7 cellular contexts compared by ENCODE assay signal in genomic region chr1:187073634-187074245, GRCh38.
DNase-seq lines count a peak whose midpoint lies in the region; ATAC-seq and TF ChIP-seq lines count a peak whose summit lies in the region.
"Not testable (repeated sequence)": the region's sequence is repeated elsewhere in the genome, so short reads cannot be mapped to it uniquely, and the experiment has no call there.

No MANE protein-coding gene starts in this region.

- H3K36me3 Mint-ChIP-seq in CD4-positive, alpha-beta T cell (ENCODE audit: low read depth); T-cell; activated CD8-positive, alpha-beta T cell treated with anti-CD3 and anti-CD28 coated beads for 36 hours (ENCODE audit: low read depth); activated naive CD4-positive, alpha-beta T cell treated with anti-CD3 and anti-CD28 coated beads, Interleukin-2, amount 10 ng/mL, durations not matched to agents 7 days and 5 days; central memory CD8-positive, alpha-beta T cell (ENCODE audit: insufficient read depth): not testable (repeated sequence)

- not testable (repeated sequence) for H3K9me3 ChIP-seq in CD4-positive, alpha-beta T cell (ENCODE audit: control insufficient read depth, low read length); KOPT-K1 (ENCODE audit: insufficient read depth, low read length, poor library complexity, severe bottlenecking)
- H3K9me3 ChIP-seq in spleen = peaks cover 0 to 16% (median 1%) of the 10 kb centered on the region in 8 donors

- not testable (repeated sequence) for H3K27me3 Mint-ChIP-seq in CD4-positive, alpha-beta T cell; T-cell; activated CD8-positive, alpha-beta T cell treated with anti-CD3 and anti-CD28 coated beads for 36 hours; activated naive CD4-positive, alpha-beta T cell treated with anti-CD3 and anti-CD28 coated beads, Interleukin-2, amount 10 ng/mL, durations not matched to agents 7 days and 5 days; central memory CD8-positive, alpha-beta T cell

- ATAC-seq in CD4-positive, alpha-beta T cell (ENCODE audit: poor library complexity); T-cell (replicated peaks in 1 of 4); activated CD8-positive, alpha-beta T cell treated with anti-CD3 and anti-CD28 coated beads for 36 hours; central memory CD8-positive, alpha-beta T cell (replicated peaks; ENCODE audit: extremely low read depth, poor library complexity, severe bottlenecking): not testable (repeated sequence)

- H3K27ac Mint-ChIP-seq in CD4-positive, alpha-beta T cell = peak overlapping the region; percentile 80
- peak overlapping the region in 1 of 2 donors; percentile 94 for H3K27ac Mint-ChIP-seq in T-cell
- not testable (repeated sequence) for H3K27ac Mint-ChIP-seq in activated CD8-positive, alpha-beta T cell treated with anti-CD3 and anti-CD28 coated beads for 36 hours; central memory CD8-positive, alpha-beta T cell (ENCODE audit: low read depth)
- peak overlapping the region; percentile 89 for H3K27ac Mint-ChIP-seq in activated naive CD4-positive, alpha-beta T cell treated with anti-CD3 and anti-CD28 coated beads, Interleukin-2, amount 10 ng/mL, durations not matched to agents 7 days and 5 days

- CTCF ChIA-PET in CD4-positive, alpha-beta T cell (lab: Charles Lee); T-cell (lab: Charles Lee); activated CD8-positive, alpha-beta T cell treated with anti-CD3 and anti-CD28 coated beads for 36 hours (lab: Charles Lee); activated naive CD4-positive, alpha-beta T cell treated with anti-CD3 and anti-CD28 coated beads, Interleukin-2, amount 10 ng/mL, durations not matched to agents 7 days and 5 days (lab: Charles Lee): not testable (repeated sequence)

- not testable (repeated sequence) for TF ChIP-seq POLR2A in spleen (IDR thresholded peaks at IDR 0.05)

- intact Hi-C loops in CD4-positive, alpha-beta T cell (cut with DNase I, micrococcal nuclease); activated CD8-positive, alpha-beta T cell treated with anti-CD3 and anti-CD28 coated beads for 36 hours (cut with micrococcal nuclease); spleen (cut with DNase I; ENCODE audit: low total_unique reads): not testable (repeated sequence)

- H3K27me3 ChIP-seq in CD4-positive, alpha-beta T cell (ENCODE audit: control insufficient read depth, insufficient read depth, low read length); spleen (replicated peaks in 1 of 7): not testable (repeated sequence)

- POLR2A ChIA-PET in CD4-positive, alpha-beta T cell (lab: Charles Lee) = interaction anchor here (0.7 to 1.7 kb wide), 2 partner anchors 18 to 202 kb away, joined by 3 to 11 read pairs; no protein-coding TSS in a partner anchor
- POLR2A ChIA-PET in T-cell (lab: Charles Lee) = not testable (repeated sequence)
- POLR2A ChIA-PET in activated CD8-positive, alpha-beta T cell treated with anti-CD3 and anti-CD28 coated beads for 36 hours (lab: Charles Lee) = interaction anchor here (1.2 kb wide), 1 partner anchor 18 kb away, joined by 3 read pairs; no protein-coding TSS in a partner anchor

- WGBS in spleen, 5 donors = 92 to 98% (median 94%) methylated on average over 27 to 35 of the region's 35 CpGs

- H3K4me1 ChIP-seq in spleen = not testable (repeated sequence)

- DNase-seq in CD4-positive, alpha-beta T cell; T-cell; activated CD8-positive, alpha-beta T cell treated with anti-CD3 and anti-CD28 coated beads for 36 hours; activated naive CD4-positive, alpha-beta T cell treated with anti-CD3 and anti-CD28 coated beads, Interleukin-2, amount 10 ng/mL, durations not matched to agents 7 days and 5 days; central memory CD8-positive, alpha-beta T cell (ENCODE audit: low spot score in 2 of 2): not testable (repeated sequence)
- DNase-seq in spleen = peak; percentile 71

- not testable (repeated sequence) for H3K27ac ChIP-seq in CD4-positive, alpha-beta T cell (ENCODE audit: low read depth, low read length); spleen
- peak overlapping the region; percentile 89 for H3K27ac ChIP-seq in KOPT-K1 (ENCODE audit: low read depth, low read length, poor library complexity, severe bottlenecking)

- H3K36me3 ChIP-seq in KOPT-K1 (ENCODE audit: insufficient read depth, low read length); spleen: not testable (repeated sequence)

- TF ChIP-seq CTCF in CD4-positive, alpha-beta T cell (IDR thresholded peaks at IDR 0.05); activated CD8-positive, alpha-beta T cell treated with anti-CD3 and anti-CD28 coated beads for 36 hours (IDR thresholded peaks at IDR 0.05); spleen (IDR thresholded peaks at IDR 0.05 in 8 of 11, conservative IDR thresholded peaks at IDR 0.05 in 3 of 11): not testable (repeated sequence)

- not testable (repeated sequence) for H3K4me1 Mint-ChIP-seq in CD4-positive, alpha-beta T cell (ENCODE audit: low read depth); activated CD8-positive, alpha-beta T cell treated with anti-CD3 and anti-CD28 coated beads for 36 hours (ENCODE audit: low read depth); activated naive CD4-positive, alpha-beta T cell treated with anti-CD3 and anti-CD28 coated beads, Interleukin-2, amount 10 ng/mL, durations not matched to agents 7 days and 5 days; central memory CD8-positive, alpha-beta T cell
- peaks cover 4 to 15% (median 6%) of the 10 kb centered on the region in 3 donors for H3K4me1 Mint-ChIP-seq in T-cell

- H3K4me3 Mint-ChIP-seq in CD4-positive, alpha-beta T cell = not testable (repeated sequence)
- peak overlapping the region; percentile 83 to 91 (median 85) for H3K4me3 Mint-ChIP-seq in T-cell
- peak overlapping the region; percentile 91 for H3K4me3 Mint-ChIP-seq in activated CD8-positive, alpha-beta T cell treated with anti-CD3 and anti-CD28 coated beads for 36 hours
- peak overlapping the region; percentile 76 for H3K4me3 Mint-ChIP-seq in activated naive CD4-positive, alpha-beta T cell treated with anti-CD3 and anti-CD28 coated beads, Interleukin-2, amount 10 ng/mL, durations not matched to agents 7 days and 5 days
- H3K4me3 Mint-ChIP-seq in central memory CD8-positive, alpha-beta T cell = peak overlapping the region; percentile 89

- not testable (repeated sequence) for H3K4me3 ChIP-seq in spleen

- not testable (repeated sequence) for H3K9me3 Mint-ChIP-seq in CD4-positive, alpha-beta T cell; T-cell; activated CD8-positive, alpha-beta T cell treated with anti-CD3 and anti-CD28 coated beads for 36 hours; central memory CD8-positive, alpha-beta T cell
- H3K9me3 Mint-ChIP-seq in activated naive CD4-positive, alpha-beta T cell treated with anti-CD3 and anti-CD28 coated beads, Interleukin-2, amount 10 ng/mL, durations not matched to agents 7 days and 5 days = peaks cover 14% of the 10 kb centered on the region
